ENCODE assay signal across 15 cellular contexts in the genomic region with DNA sequence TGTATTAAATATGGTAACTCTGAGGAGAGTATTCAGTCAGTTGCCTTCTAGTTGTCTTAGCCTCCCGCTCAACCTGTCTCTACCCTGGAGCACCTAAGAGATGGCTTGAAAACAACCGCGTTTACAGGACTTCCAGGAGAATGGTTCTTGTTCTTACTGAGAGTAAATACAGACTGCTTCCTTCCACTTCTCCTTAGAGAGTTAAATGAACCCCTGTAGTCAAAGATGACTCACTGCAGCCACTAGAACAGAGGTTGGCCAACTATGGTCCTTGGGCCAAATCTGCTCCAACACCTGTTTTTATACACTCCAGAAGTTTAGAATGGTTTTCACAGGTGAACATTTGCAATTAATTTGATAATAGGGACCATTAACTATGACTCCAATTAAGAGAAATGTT.
"Had no signal": no experiment of that assay in that cellular context is flagged by ENCODE, and none has a peak within 500 bp of the region (broad histone marks: within the 10 kb centered on the region; RNA-seq: fewer than 3 reads in every experiment).

No MANE protein-coding gene starts in this region.

- H3K27me3 Mint-ChIP-seq: activated T-cell treated with anti-CD3 and anti-CD28 coated beads, Interleukin-2, amount 50 U/mL, for 24 hours; stimulated activated naive CD8-positive, alpha-beta T cell treated with anti-CD3 and anti-CD28 coated beads, Interleukin-15, Interleukin-2, amounts not matched to agents 100 ng/mL and 50 ng/mL, for 24 hours had no signal

- H3K9me3 Mint-ChIP-seq: activated naive CD4-positive, alpha-beta T cell treated with anti-CD3 and anti-CD28 coated beads, Interleukin-2, amount 50 U/mL, for 24 hours; activated T-cell treated with anti-CD3 and anti-CD28 coated beads, Interleukin-2, amount 50 U/mL, for 24 hours; memory B cell; nephron; stimulated activated naive CD8-positive, alpha-beta T cell treated with anti-CD3 and anti-CD28 coated beads, Interleukin-15, Interleukin-2, amounts not matched to agents 100 ng/mL and 50 ng/mL, for 24 hours had no signal

- H3K4me1 Mint-ChIP-seq: activated CD8-positive, alpha-beta memory T cell treated with anti-CD3 and anti-CD28 coated beads, Interleukin-2, amount 10 ng/mL, durations not matched to agents 7 days and 5 days; activated naive CD4-positive, alpha-beta T cell treated with anti-CD3 and anti-CD28 coated beads, Interleukin-2, amount 50 U/mL, for 24 hours; memory B cell had no signal

- H3K9me3 ChIP-seq: breast epithelium, esophagus muscularis mucosa, upper lobe of right lung had no signal

- H3K4me3 Mint-ChIP-seq: activated CD8-positive, alpha-beta memory T cell treated with anti-CD3 and anti-CD28 coated beads, Interleukin-2, amount 10 ng/mL, durations not matched to agents 7 days and 5 days; activated naive CD4-positive, alpha-beta T cell treated with anti-CD3 and anti-CD28 coated beads, Interleukin-2, amount 50 U/mL, for 24 hours; activated T-cell treated with anti-CD3 and anti-CD28 coated beads, Interleukin-2, amount 50 U/mL, for 24 hours; memory B cell; nephron; stimulated activated naive CD8-positive, alpha-beta T cell treated with anti-CD3 and anti-CD28 coated beads, Interleukin-15, Interleukin-2, amounts not matched to agents 100 ng/mL and 50 ng/mL, for 24 hours had no signal

- H3K4me3 ChIP-seq: breast epithelium, esophagus muscularis mucosa, upper lobe of right lung had no signal

- H3K36me3 Mint-ChIP-seq: activated CD8-positive, alpha-beta memory T cell treated with anti-CD3 and anti-CD28 coated beads, Interleukin-2, amount 10 ng/mL, durations not matched to agents 7 days and 5 days; activated naive CD4-positive, alpha-beta T cell treated with anti-CD3 and anti-CD28 coated beads, Interleukin-2, amount 50 U/mL, for 24 hours; memory B cell had no signal

- H3K27ac Mint-ChIP-seq: activated CD8-positive, alpha-beta memory T cell treated with anti-CD3 and anti-CD28 coated beads, Interleukin-2, amount 10 ng/mL, durations not matched to agents 7 days and 5 days; activated naive CD4-positive, alpha-beta T cell treated with anti-CD3 and anti-CD28 coated beads, Interleukin-2, amount 50 U/mL, for 24 hours; activated T-cell treated with anti-CD3 and anti-CD28 coated beads, Interleukin-2, amount 50 U/mL, for 24 hours; memory B cell; nephron; stimulated activated naive CD8-positive, alpha-beta T cell treated with anti-CD3 and anti-CD28 coated beads, Interleukin-15, Interleukin-2, amounts not matched to agents 100 ng/mL and 50 ng/mL, for 24 hours had no signal

- H3K4me1 ChIP-seq: breast epithelium, esophagus muscularis mucosa, foreskin keratinocyte, upper lobe of right lung had no signal

- H3K27ac ChIP-seq: breast epithelium, esophagus muscularis mucosa, foreskin keratinocyte, upper lobe of right lung had no signal

- DNase-seq: activated CD4-positive, alpha-beta T cell treated with anti-CD3 and anti-CD28 coated beads for 1 hour; activated CD4-positive, alpha-beta T cell treated with anti-CD3 and anti-CD28 coated beads, Interleukin-2, amount 50 U/mL, for 48 hours; activated CD8-positive, alpha-beta memory T cell treated with anti-CD3 and anti-CD28 coated beads, Interleukin-2, amount 10 ng/mL, durations not matched to agents 7 days and 5 days; activated effector memory CD4-positive, alpha-beta T cell treated with Interleukin-2 at 50 U/mL for 16 hours; activated T-cell treated with anti-CD3 and anti-CD28 coated beads, Interleukin-2, amount 50 U/mL, for 24 hours; stimulated activated CD4-positive, alpha-beta T cell treated with anti-CD3 and anti-CD28 coated beads, Interleukin-4, amount 100 ng/mL, for 1 hour; stimulated activated CD8-positive, alpha-beta memory T cell treated with anti-CD3 and anti-CD28 coated beads, Interleukin-4, amount 100 ng/mL, for 48 hours; upper lobe of right lung had no signal

- H3K36me3 ChIP-seq: breast epithelium, esophagus muscularis mucosa, upper lobe of right lung had no signal
